1 cellular context compared by ENCODE assay signal in the genomic region with DNA sequence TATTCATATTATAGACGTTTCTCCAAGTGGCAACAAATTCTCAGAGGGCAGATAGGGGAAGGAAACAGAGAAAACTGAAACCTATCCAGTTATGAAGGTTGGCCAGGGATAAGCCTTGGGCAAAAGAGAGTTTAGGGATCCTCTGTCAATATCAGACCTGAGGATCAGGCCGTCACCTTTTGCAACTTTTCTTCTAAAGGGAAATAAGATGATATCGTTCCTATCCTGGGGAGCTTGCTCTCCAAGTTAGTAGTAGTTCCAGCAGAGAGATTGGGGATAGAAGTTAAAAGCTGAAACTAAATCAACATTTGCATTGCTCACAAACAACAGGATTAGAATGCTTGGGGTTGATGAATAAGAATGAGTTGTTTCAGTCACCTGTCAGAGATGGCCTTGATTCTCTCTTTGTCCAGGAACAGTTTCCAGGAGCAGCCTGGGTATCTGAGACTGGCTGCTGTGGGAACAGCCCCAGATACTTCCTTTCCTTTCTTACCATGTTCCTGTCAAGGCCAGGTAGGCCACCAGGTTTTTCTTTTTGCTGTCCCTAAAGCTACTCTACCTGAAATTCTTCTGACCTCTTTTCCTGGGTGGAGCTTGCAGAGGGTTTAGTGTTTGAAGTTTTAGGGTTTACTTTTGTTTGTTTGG.
TF ChIP-seq lines count a peak whose summit lies in the region.

No MANE protein-coding gene starts in this region.

TF ChIP-seq in H1, 55 proteins besides CTCF, POLR2A, EP300 and RAD21:
- TF ChIP-seq BCL11A (IDR thresholded peaks at IDR 0.05; ENCODE audit: low read depth in 2 of 2, low read length in 2 of 2) (no peak), SP1 (IDR thresholded peaks at IDR 0.05; ENCODE audit: low read depth, low read length) (0 out of 2 replicates have a peak, but pooled peaks have one; percentile 48)
TF ChIP-seq in H1: peak in this region for 1.
